ENCODE assay signal across 13 cellular contexts in the genomic region with DNA sequence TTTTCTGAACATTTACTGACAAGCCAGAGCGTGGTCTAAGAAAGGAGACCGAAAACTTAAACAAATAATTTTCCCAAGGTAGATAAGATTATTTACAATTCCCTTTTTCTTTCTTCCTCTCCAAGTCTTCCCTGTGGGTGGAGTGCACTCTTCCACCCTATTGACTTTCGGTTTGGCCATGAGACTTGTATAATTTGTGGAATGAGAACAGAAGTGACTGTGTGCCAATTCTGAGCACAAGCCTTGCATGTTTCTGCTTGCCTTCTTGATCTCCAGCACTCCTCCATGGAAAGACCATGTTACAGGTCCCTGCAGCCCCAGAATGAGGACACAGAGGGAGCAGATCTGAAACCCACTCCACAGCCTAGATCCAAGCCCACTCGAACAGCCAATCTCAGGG.
"Had no signal": no experiment of that assay in that cellular context is flagged by ENCODE, and none has a peak within 500 bp of the region (broad histone marks: within the 10 kb centered on the region; RNA-seq: fewer than 3 reads in every experiment).

No MANE protein-coding gene starts in this region.

- H3K9me3 ChIP-seq: gastroesophageal sphincter, ovary, testis had no signal

- H3K27me3 ChIP-seq: gastroesophageal sphincter, ovary, testis had no signal

- H3K4me1 ChIP-seq: gastroesophageal sphincter, testis had no signal

- DNase-seq: activated effector memory CD4-positive, alpha-beta T cell treated with Interleukin-2 at 50 U/mL for 16 hours; amygdala; dorsolateral prefrontal cortex; ovary; stimulated activated CD4-positive, alpha-beta T cell treated with anti-CD3 and anti-CD28 coated beads, Interleukin-12 subunit alpha, Interleukin-12 subunit beta, amount 100 ng/mL, for 4 hours; stimulated activated naive CD8-positive, alpha-beta T cell treated with anti-CD3 and anti-CD28 coated beads, Interleukin-15, Interleukin-2, amounts not matched to agents 100 U/mL and 50 U/mL, for 24 hours; T-helper 17 cell; testis had no signal

- ATAC-seq: activated CD4-positive, CD25-positive, alpha-beta regulatory T cell treated with anti-CD3 and anti-CD28 coated beads, Interleukin-2, amount 50 U/mL, for 24 hours; activated naive CD4-positive, alpha-beta T cell treated with anti-CD3 and anti-CD28 coated beads, Interleukin-2, amount 50 U/mL, for 72 hours; gastroesophageal sphincter; stimulated activated naive CD8-positive, alpha-beta T cell treated with anti-CD3 and anti-CD28 coated beads, Interleukin-15, Interleukin-2, amounts not matched to agents 100 U/mL and 50 U/mL, for 24 hours; T-helper 17 cell had no signal

- H3K36me3 Mint-ChIP-seq: activated naive CD4-positive, alpha-beta T cell treated with anti-CD3 and anti-CD28 coated beads, Interleukin-2, amount 50 U/mL, for 72 hours; mesothelial cell of epicardium had no signal

- H3K27ac Mint-ChIP-seq: activated naive CD4-positive, alpha-beta T cell treated with anti-CD3 and anti-CD28 coated beads, Interleukin-2, amount 50 U/mL, for 72 hours; mesothelial cell of epicardium; T-helper 17 cell had no signal

- H3K27ac ChIP-seq: dorsolateral prefrontal cortex, gastroesophageal sphincter, ovary, testis had no signal

- H3K9me3 Mint-ChIP-seq: activated naive CD4-positive, alpha-beta T cell treated with anti-CD3 and anti-CD28 coated beads, Interleukin-2, amount 50 U/mL, for 72 hours; mesothelial cell of epicardium; neural crest cell had no signal

- H3K4me3 Mint-ChIP-seq: mesothelial cell of epicardium, neural crest cell, T-helper 17 cell had no signal

- H3K4me3 ChIP-seq: dorsolateral prefrontal cortex, gastroesophageal sphincter, ovary, testis had no signal

- H3K36me3 ChIP-seq: gastroesophageal sphincter, ovary had no signal

- H3K4me1 Mint-ChIP-seq: mesothelial cell of epicardium, neural crest cell, T-helper 17 cell had no signal
